In genomic region chr3:18556503-18556902, GRCh38 we compare ENCODE assay signal across 10 cellular contexts.
A peak's percentile ranks its signal among the peaks of the same experiment; 100 is the strongest.
DNase-seq lines count a peak whose midpoint lies in the region; ATAC-seq, FAIRE-seq and TF ChIP-seq lines count a peak whose summit lies in the region.
"Had no signal": no experiment of that assay in that cellular context is flagged by ENCODE, and none has a peak within 500 bp of the region (broad histone marks: within the 10 kb centered on the region; RNA-seq: fewer than 3 reads in every experiment).

No MANE protein-coding gene starts in this region.

- TF ChIP-seq EP300 in HepG2 (IDR thresholded peaks at IDR 0.05; ENCODE audit: low read depth in 2 of 2, low read length in 2 of 2) (no peak), HepG2 (CRISPR knock-in tag; IDR thresholded peaks at IDR 0.05; ENCODE audit: borderline replicate concordance) (no peak)

- no peak overlapping the region for H3K27ac ChIP-seq in HepG2 (ENCODE audit: extremely low read length, insufficient read depth, low read length)
- no peak overlapping the region for H3K27ac ChIP-seq in right atrium auricular region
- H3K27ac ChIP-seq: cardiac muscle cell, skin epidermis had no signal

- H2AFZ ChIP-seq in HepG2 (ENCODE audit: low read length): no peak overlapping the region

- no peak for TF ChIP-seq RAD21 in HepG2 (CRISPR knock-in tag; IDR thresholded peaks at IDR 0.05)

- H3K9me3 ChIP-seq in HepG2 (ENCODE audit: low read length) (no peaks in the 10 kb centered on the region), right atrium auricular region (no peaks in the 10 kb centered on the region)

- FAIRE-seq in HepG2 (lab: Jason Lieb, UNC): no peak

- no peak overlapping the region for H3K4me3 ChIP-seq in HepG2 (replicated peaks in 1 of 3; ENCODE audit: insufficient read depth in 1 of 3, low read depth in 2 of 3, low read length in 3 of 3)
- no peak overlapping the region for H3K4me3 ChIP-seq in right atrium auricular region
- H3K4me3 ChIP-seq: cardiac muscle cell, skin epidermis had no signal

- intact Hi-C loops in HepG2 (cut with micrococcal nuclease; ENCODE audit: unreplicated experiment): no loop called here

- H3K27me3 ChIP-seq in HepG2 (ENCODE audit: control insufficient read depth in 1 of 2, insufficient read depth in 2 of 2, low read length in 2 of 2) (no peaks in the 10 kb centered on the region), right atrium auricular region (no peaks in the 10 kb centered on the region)
- H3K27me3 ChIP-seq: cardiac muscle cell had no signal

- no peaks in the 10 kb centered on the region for H4K20me1 ChIP-seq in HepG2 (ENCODE audit: insufficient read depth, low read length)

- BruUV-seq in HepG2 (replicated peaks; lab: Mats Ljungman, UMichigan): no TSS peak

- TF ChIP-seq POLR2A in HepG2 (IDR thresholded peaks at IDR 0.05; ENCODE audit: insufficient read depth in 1 of 2, low read depth in 2 of 2, low read length in 2 of 2): no peak

- CTCF ChIA-PET in HepG2 (lab: Yijun Ruan, JAX; ENCODE audit: low intra/inter-chr PET ratio, low total read pairs): no interaction called here

- H3K4me1 ChIP-seq in HepG2 (ENCODE audit: insufficient read depth, low read length) (no peaks in the 10 kb centered on the region), right atrium auricular region (no peaks in the 10 kb centered on the region)

- POLR2A ChIA-PET in HepG2 (lab: Yijun Ruan, JAX): no interaction called here

- WGBS in HepG2 (ENCODE audit: low lambda C conversion rate): 7% methylated on average over 3 of the region's 3 CpGs

- in situ Hi-C loops in HepG2 (cut with HindIII; ENCODE audit: extremely low pct_ligation_motif_present, low pct_unique_long_range_greater_than_20kb): loop anchor here (25.0 kb wide), 1 partner anchor 431 kb away; no protein-coding TSS in a partner anchor

- ATAC-seq in GM18861 (IDR thresholded peaks at IDR 0.05; ENCODE audit: unreplicated experiment) (peak; percentile 80), HG03025 (IDR thresholded peaks at IDR 0.05; ENCODE audit: low FRiP score, unreplicated experiment) (peak; percentile 51), HepG2 (no peak)

- TF ChIP-seq CTCF in HepG2 (CRISPR knock-in tag; IDR thresholded peaks at IDR 0.05) (no peak), right atrium auricular region (IDR thresholded peaks at IDR 0.05) (no peak)

- DNase-seq in activated CD4-positive, alpha-beta T cell treated with anti-CD3 and anti-CD28 coated beads for 4 hours: peak; percentile 55 to 56
- DNase-seq in myocyte (ENCODE audit: low read depth): peak; percentile 16
- no peak for DNase-seq in HepG2 (ENCODE audit: low spot score)
- DNase-seq in NCI-H2227 treated with DMSO at 0.1 percent for 48 hours (lab: John Stamatoyannopoulos, UW): no peak
- DNase-seq in right atrium auricular region (ENCODE audit: low spot score): no peak
- DNase-seq in SHP77 (lab: John Stamatoyannopoulos, UW): no peak

- H3K4me2 ChIP-seq in HepG2 (ENCODE audit: low read depth, low read length): no peak overlapping the region

- H3K9ac ChIP-seq in HepG2 (ENCODE audit: insufficient read depth, low read depth, low read length): no peak overlapping the region

- H3K79me2 ChIP-seq in HepG2 (ENCODE audit: insufficient read depth, low read length): no peaks in the 10 kb centered on the region

- H3K36me3 ChIP-seq in HepG2 (replicated peaks in 1 of 2; ENCODE audit: control insufficient read depth in 1 of 2, insufficient read depth in 2 of 2, low read length in 2 of 2) (no peaks in the 10 kb centered on the region), right atrium auricular region (no peaks in the 10 kb centered on the region)
- H3K36me3 ChIP-seq: cardiac muscle cell had no signal

TF ChIP-seq in HepG2, 621 proteins besides CTCF, POLR2A, EP300 and RAD21:
- no peak for TF ChIP-seq BCL6 (CRISPR knock-in tag; IDR thresholded peaks at IDR 0.05)
- TF ChIP-seq ZBTB3 (CRISPR knock-in tag; IDR thresholded peaks at IDR 0.05; ENCODE audit: borderline replicate concordance, low read depth): no peak
- TF ChIP-seq ZNF441 (CRISPR knock-in tag; IDR thresholded peaks at IDR 0.05; ENCODE audit: borderline replicate concordance): no peak
TF ChIP-seq in HepG2: peak in this region for 0.

Comparison
In these comparisons a context has a peak if more than half of its experiments do, and no peak if none do; other contexts are left out.
1. DNase-seq: peak in activated CD4-positive, alpha-beta T cell treated with anti-CD3 and anti-CD28 coated beads for 4 hours (2 of 2) and myocyte (single experiment); none in HepG2 (single experiment), NCI-H2227 treated with DMSO at 0.1 percent for 48 hours (single experiment), right atrium auricular region (single experiment) and SHP77 (0 of 2).